Comparison of ENCODE assay signal across 17 cellular contexts in the genomic region with DNA sequence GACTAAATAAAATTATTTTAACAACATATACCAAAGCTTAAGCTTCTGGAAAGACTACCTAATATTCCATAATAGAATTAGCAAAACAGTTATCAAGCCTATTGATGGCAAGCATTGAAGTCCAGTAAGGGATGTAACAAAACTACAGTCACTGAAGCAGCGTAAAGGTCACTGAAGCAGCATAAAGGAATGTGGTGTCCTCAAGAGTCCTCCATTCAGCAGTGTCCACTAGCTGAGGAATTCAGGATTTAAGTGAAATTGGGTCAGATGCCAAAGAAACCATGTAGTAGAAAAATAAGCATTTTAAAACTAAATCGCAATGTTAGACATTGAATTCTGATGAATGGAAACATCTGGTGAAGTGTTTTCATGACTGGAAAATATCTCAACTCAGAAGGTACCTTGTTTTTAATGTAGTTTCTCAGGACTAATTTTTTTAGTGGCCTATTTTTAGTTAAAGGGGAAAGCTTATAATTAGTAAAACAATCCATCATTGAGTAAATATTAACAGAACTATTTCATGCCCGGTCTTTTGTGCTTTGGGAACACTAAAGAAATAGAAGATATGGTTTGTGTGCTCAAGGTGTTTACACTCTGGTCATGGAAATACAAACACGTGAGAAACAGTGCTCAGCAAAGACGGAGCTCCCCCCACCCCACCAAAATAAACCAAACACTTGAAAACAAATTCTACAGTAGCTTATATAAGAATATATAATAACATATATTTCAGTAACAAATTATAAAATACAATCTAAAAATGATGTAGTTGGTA.
DNase-seq lines count a peak whose midpoint lies in the region; ATAC-seq and TF ChIP-seq lines count a peak whose summit lies in the region.
"Had no signal": no experiment of that assay in that cellular context is flagged by ENCODE, and none has a peak within 500 bp of the region (broad histone marks: within the 10 kb centered on the region; RNA-seq: fewer than 3 reads in every experiment).

No MANE protein-coding gene starts in this region.

- CTCF ChIA-PET in MCF 10A (lab: Yijun Ruan, JAX): interaction anchor here (0.8 to 1.0 kb wide), 2 partner anchors 9 kb away, joined by 3 to 4 read pairs; no protein-coding TSS in a partner anchor

- H3K27ac Mint-ChIP-seq in progenitor cell of endocrine pancreas (peak overlapping the region; percentile 97), MCF 10A (ENCODE audit: low read depth, unreplicated experiment) (no peak overlapping the region)
- H3K27ac Mint-ChIP-seq: CD4-positive, CD25-positive, alpha-beta regulatory T cell; T-cell had no signal

- H3K9me3 Mint-ChIP-seq in progenitor cell of endocrine pancreas (ENCODE audit: low read depth): peaks cover 7% of the 10 kb centered on the region
- H3K9me3 Mint-ChIP-seq in MCF 10A (ENCODE audit: unreplicated experiment): no peaks in the 10 kb centered on the region
- H3K9me3 Mint-ChIP-seq: T-cell had no signal

- TF ChIP-seq CTCF in fibroblast of the aortic adventitia (IDR thresholded peaks at IDR 0.05; ENCODE audit: insufficient read depth, low read length) (no peak), progenitor cell of endocrine pancreas (IDR thresholded peaks at IDR 0.05; ENCODE audit: unreplicated experiment) (no peak), MCF 10A (IDR thresholded peaks at IDR 0.05; ENCODE audit: unreplicated experiment) (no peak)

- H3K4me1 Mint-ChIP-seq in progenitor cell of endocrine pancreas (ENCODE audit: low read depth) (peaks cover 75% of the 10 kb centered on the region), MCF 10A (ENCODE audit: insufficient read depth, unreplicated experiment) (peaks cover 12% of the 10 kb centered on the region)
- H3K4me1 Mint-ChIP-seq: CD4-positive, CD25-positive, alpha-beta regulatory T cell; T-cell had no signal

- H3K36me3 Mint-ChIP-seq in progenitor cell of endocrine pancreas (ENCODE audit: insufficient read depth) (peaks cover 13% of the 10 kb centered on the region), MCF 10A (ENCODE audit: insufficient read depth, unreplicated experiment) (no peaks in the 10 kb centered on the region)
- H3K36me3 Mint-ChIP-seq: CD4-positive, CD25-positive, alpha-beta regulatory T cell; T-cell had no signal

- POLR2A ChIA-PET in MCF 10A (lab: Yijun Ruan, JAX): interaction anchor here (0.6 to 1.5 kb wide), 2 partner anchors 11 to 120 kb away, joined by 3 read pairs; no protein-coding TSS in a partner anchor

- BruUV-seq in MCF 10A (replicated peaks; lab: Mats Ljungman, UMichigan): no TSS peak

- H3K4me3 ChIP-seq in fibroblast of the aortic adventitia (ENCODE audit: low read depth, low read length): no peak overlapping the region
- H3K4me3 ChIP-seq: left ventricle myocardium inferior had no signal

- DNase-seq in EH (ENCODE audit: low read depth): peak; percentile 77
- peak; percentile 71 for DNase-seq in NCI-H748 (lab: John Stamatoyannopoulos, UW; ENCODE audit: unreplicated experiment)
- peak; percentile 23 for DNase-seq in fibroblast of the aortic adventitia (ENCODE audit: low read depth)
- DNase-seq in progenitor cell of endocrine pancreas (ENCODE audit: low spot score, unreplicated experiment): no peak
- no peak for DNase-seq in ecto neural progenitor cell (ENCODE audit: low spot score)
- no peak for DNase-seq in MCF 10A (ENCODE audit: unreplicated experiment)
- DNase-seq: activated CD4-positive, alpha-beta T cell treated with anti-CD3 and anti-CD28 coated beads for 48 hours; activated effector memory CD4-positive, alpha-beta T cell treated with anti-CD3 and anti-CD28 coated beads, Interleukin-2, amount 50 U/mL, for 16 hours; CD4-positive, CD25-positive, alpha-beta regulatory T cell; left ventricle myocardium inferior; NCI-H1694; OCI-M1; stimulated activated CD4-positive, alpha-beta T cell treated with anti-CD3 and anti-CD28 coated beads, Interleukin-2, amount 100 ng/mL, for 24 hours; stimulated activated naive CD4-positive, alpha-beta T cell treated with Interleukin-2 at 50 U/mL for 16 hours; T-cell had no signal

- intact Hi-C loops in MCF 10A (cut with micrococcal nuclease): no loop called here

- H3K4me3 Mint-ChIP-seq in progenitor cell of endocrine pancreas (ENCODE audit: low read depth) (no peak overlapping the region), MCF 10A (ENCODE audit: unreplicated experiment) (no peak overlapping the region)
- H3K4me3 Mint-ChIP-seq: CD4-positive, CD25-positive, alpha-beta regulatory T cell; T-cell had no signal

- no peak for ATAC-seq in HG03175 (IDR thresholded peaks at IDR 0.05; ENCODE audit: unreplicated experiment)
- no peak for ATAC-seq in HG02623 (IDR thresholded peaks at IDR 0.05; ENCODE audit: unreplicated experiment)
- ATAC-seq: T-cell had no signal

- H3K27me3 Mint-ChIP-seq in progenitor cell of endocrine pancreas (no peaks in the 10 kb centered on the region), MCF 10A (ENCODE audit: insufficient read depth, unreplicated experiment) (no peaks in the 10 kb centered on the region)
- H3K27me3 Mint-ChIP-seq: CD4-positive, CD25-positive, alpha-beta regulatory T cell; T-cell had no signal

Comparison
In these comparisons a context has a peak if more than half of its experiments do, and no peak if none do; other contexts are left out.
1. DNase-seq: peak in EH (single experiment), NCI-H748 (single experiment) and fibroblast of the aortic adventitia (single experiment); none in progenitor cell of endocrine pancreas (single experiment), ecto neural progenitor cell (single experiment) and MCF 10A (single experiment).